20 cellular contexts compared by ENCODE assay signal in the genomic region with DNA sequence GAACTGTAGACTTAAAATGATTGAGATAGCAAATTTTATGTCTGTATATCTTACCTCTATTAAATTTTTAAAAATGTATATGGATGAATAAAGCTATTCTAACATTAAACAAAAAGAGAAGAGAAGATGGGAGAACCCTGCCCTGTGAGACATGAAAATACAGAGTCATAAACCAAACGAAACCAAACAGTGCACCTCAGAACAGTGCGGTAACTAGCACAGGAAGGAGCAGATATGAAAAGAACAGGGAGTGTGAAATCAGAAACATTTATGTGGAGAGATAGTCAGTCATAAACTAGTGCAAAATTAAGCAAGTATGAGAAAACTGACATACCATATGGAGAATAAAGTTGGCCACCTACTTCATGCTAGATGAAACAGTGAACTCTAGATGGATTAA.
DNase-seq lines count a peak whose midpoint lies in the region; ATAC-seq lines count a peak whose summit lies in the region.
"Had no signal": no experiment of that assay in that cellular context is flagged by ENCODE, and none has a peak within 500 bp of the region (broad histone marks: within the 10 kb centered on the region; RNA-seq: fewer than 3 reads in every experiment).

No MANE protein-coding gene starts in this region.

- H3K4me3 Mint-ChIP-seq in activated T-cell treated with anti-CD3 and anti-CD28 coated beads, Interleukin-2, amount 50 U/mL, for 72 hours = peak overlapping the region; percentile 28 to 51
- peak overlapping the region; percentile 19 for H3K4me3 Mint-ChIP-seq in T-helper 17 cell
- H3K4me3 Mint-ChIP-seq in central memory CD8-positive, alpha-beta T cell = peak overlapping the region; percentile 43
- H3K4me3 Mint-ChIP-seq in stimulated activated naive CD8-positive, alpha-beta T cell treated with anti-CD3 and anti-CD28 coated beads, Interleukin-15, amount 100 ng/mL, for 72 hours = peak overlapping the region in 1 of 2 donors; percentile 5
- H3K4me3 Mint-ChIP-seq: memory B cell had no signal

- DNase-seq in activated T-cell treated with anti-CD3 and anti-CD28 coated beads, Interleukin-2, amount 50 U/mL, for 72 hours = peak; percentile 15 to 26
- no peak for DNase-seq in activated T-cell treated with anti-CD3 and anti-CD28 coated beads, Interleukin-2, amount 50 U/mL, for 48 hours
- DNase-seq in T-helper 17 cell = no peak
- no peak for DNase-seq in central memory CD8-positive, alpha-beta T cell (ENCODE audit: low spot score in 2 of 2)
- peak in 1 of 2 donors; percentile 26 for DNase-seq in stimulated activated naive CD8-positive, alpha-beta T cell treated with anti-CD3 and anti-CD28 coated beads, Interleukin-15, amount 100 ng/mL, for 72 hours
- DNase-seq in NCI-H1930 (lab: John Stamatoyannopoulos, UW) = no peak
- no peak for DNase-seq in effector CD4-positive, alpha-beta T cell
- DNase-seq in activated effector memory CD4-positive, alpha-beta T cell treated with Interleukin-2 at 50 U/mL for 16 hours = no peak
- DNase-seq: ACHN; activated CD4-positive, alpha-beta T cell treated with anti-CD3 and anti-CD28 coated beads for 4 hours; brain microvascular endothelial cell; Calu3; effector memory CD4-positive, alpha-beta T cell; KG1; NCI-H524; occipital lobe; Peyer's patch had no signal

- H3K36me3 Mint-ChIP-seq in activated T-cell treated with anti-CD3 and anti-CD28 coated beads, Interleukin-2, amount 50 U/mL, for 72 hours (ENCODE audit: insufficient read depth in 2 of 2) = peaks cover 0 to 2% of the 10 kb centered on the region in 2 donors
- H3K36me3 Mint-ChIP-seq in T-helper 17 cell (ENCODE audit: low read depth) = peaks cover 1% of the 10 kb centered on the region
- peaks cover 4% of the 10 kb centered on the region for H3K36me3 Mint-ChIP-seq in central memory CD8-positive, alpha-beta T cell (ENCODE audit: insufficient read depth)

- H3K4me1 Mint-ChIP-seq in activated T-cell treated with anti-CD3 and anti-CD28 coated beads, Interleukin-2, amount 50 U/mL, for 72 hours (ENCODE audit: low read depth) = peaks cover 39% of the 10 kb centered on the region
- peaks cover 44% of the 10 kb centered on the region for H3K4me1 Mint-ChIP-seq in T-helper 17 cell
- H3K4me1 Mint-ChIP-seq in central memory CD8-positive, alpha-beta T cell = peaks cover 50% of the 10 kb centered on the region
- H3K4me1 Mint-ChIP-seq in stimulated activated naive CD8-positive, alpha-beta T cell treated with anti-CD3 and anti-CD28 coated beads, Interleukin-15, amount 100 ng/mL, for 72 hours = peaks cover 49% of the 10 kb centered on the region
- H3K4me1 Mint-ChIP-seq: memory B cell had no signal

- ATAC-seq in activated T-cell treated with anti-CD3 and anti-CD28 coated beads, Interleukin-2, amount 50 U/mL, for 72 hours (replicated peaks in 1 of 2) = peak; percentile 93 to 96
- ATAC-seq in T-helper 17 cell = no peak
- ATAC-seq in central memory CD8-positive, alpha-beta T cell (replicated peaks; ENCODE audit: extremely low read depth, poor library complexity, severe bottlenecking) = peak; percentile 76
- peak; percentile 98 for ATAC-seq in stimulated activated naive CD8-positive, alpha-beta T cell treated with anti-CD3 and anti-CD28 coated beads, Interleukin-15, amount 100 ng/mL, for 72 hours

- H3K27ac Mint-ChIP-seq in activated T-cell treated with anti-CD3 and anti-CD28 coated beads, Interleukin-2, amount 50 U/mL, for 72 hours = peak overlapping the region; percentile 24
- peak overlapping the region; percentile 85 for H3K27ac Mint-ChIP-seq in T-helper 17 cell
- peak overlapping the region; percentile 10 for H3K27ac Mint-ChIP-seq in central memory CD8-positive, alpha-beta T cell (ENCODE audit: low read depth)
- H3K27ac Mint-ChIP-seq in stimulated activated naive CD8-positive, alpha-beta T cell treated with anti-CD3 and anti-CD28 coated beads, Interleukin-15, amount 100 ng/mL, for 72 hours = no peak overlapping the region
- H3K27ac Mint-ChIP-seq: memory B cell had no signal

- H3K27me3 Mint-ChIP-seq in activated T-cell treated with anti-CD3 and anti-CD28 coated beads, Interleukin-2, amount 50 U/mL, for 72 hours (ENCODE audit: low read depth) = no peaks in the 10 kb centered on the region
- H3K27me3 Mint-ChIP-seq in T-helper 17 cell = no peaks in the 10 kb centered on the region
- no peaks in the 10 kb centered on the region for H3K27me3 Mint-ChIP-seq in central memory CD8-positive, alpha-beta T cell
- H3K27me3 Mint-ChIP-seq in stimulated activated naive CD8-positive, alpha-beta T cell treated with anti-CD3 and anti-CD28 coated beads, Interleukin-15, amount 100 ng/mL, for 72 hours = no peaks in the 10 kb centered on the region
- H3K27me3 Mint-ChIP-seq: memory B cell had no signal

- H3K9me3 ChIP-seq in T-helper 17 cell (ENCODE audit: control insufficient read depth, low read length, poor library complexity, severe bottlenecking) = no peaks in the 10 kb centered on the region
- H3K9me3 ChIP-seq: BLaER1, HAP-1, Peyer's patch had no signal

- H3K9me3 Mint-ChIP-seq in activated T-cell treated with anti-CD3 and anti-CD28 coated beads, Interleukin-2, amount 50 U/mL, for 72 hours = no peaks in the 10 kb centered on the region
- H3K9me3 Mint-ChIP-seq in central memory CD8-positive, alpha-beta T cell = no peaks in the 10 kb centered on the region
- no peaks in the 10 kb centered on the region for H3K9me3 Mint-ChIP-seq in stimulated activated naive CD8-positive, alpha-beta T cell treated with anti-CD3 and anti-CD28 coated beads, Interleukin-15, amount 100 ng/mL, for 72 hours

Comparison
In these comparisons a context has a peak if more than half of its experiments do, and no peak if none do; other contexts are left out.
1. DNase-seq: peak in activated T-cell treated with anti-CD3 and anti-CD28 coated beads, Interleukin-2, amount 50 U/mL, for 72 hours (2 of 2); none in activated T-cell treated with anti-CD3 and anti-CD28 coated beads, Interleukin-2, amount 50 U/mL, for 48 hours (0 of 2), T-helper 17 cell (0 of 3), central memory CD8-positive, alpha-beta T cell (0 of 2), NCI-H1930 (0 of 2), effector CD4-positive, alpha-beta T cell (single experiment) and activated effector memory CD4-positive, alpha-beta T cell treated with Interleukin-2 at 50 U/mL for 16 hours (single experiment).
2. H3K27ac Mint-ChIP-seq: peak in activated T-cell treated with anti-CD3 and anti-CD28 coated beads, Interleukin-2, amount 50 U/mL, for 72 hours (single experiment), T-helper 17 cell (single experiment) and central memory CD8-positive, alpha-beta T cell (single experiment); none in stimulated activated naive CD8-positive, alpha-beta T cell treated with anti-CD3 and anti-CD28 coated beads, Interleukin-15, amount 100 ng/mL, for 72 hours (0 of 2).